Comparison of ENCODE assay signal across 12 cellular contexts in the genomic region with DNA sequence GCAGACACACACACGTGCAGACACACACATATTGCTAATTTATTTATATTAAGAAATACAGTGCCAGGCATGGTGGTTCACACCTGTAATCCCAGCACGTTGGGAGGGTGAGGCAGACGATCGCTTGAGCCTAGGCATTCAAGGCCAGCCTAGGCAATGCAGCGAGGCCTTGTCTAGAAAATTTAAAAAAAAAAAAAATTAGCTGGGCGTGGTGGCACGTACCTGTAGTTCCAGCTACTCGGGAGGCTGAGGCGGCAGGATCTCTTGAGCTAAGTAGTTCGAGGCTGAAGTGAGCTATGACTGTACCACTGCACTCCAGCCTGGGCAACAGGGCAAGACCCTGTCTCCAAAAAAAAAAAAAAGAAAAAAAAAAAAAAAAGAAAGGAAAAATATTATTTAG. TPM values are rescaled to one million over a fixed set of nuclear protein-coding genes. Genes with fewer than 3 reads are reported as not detected.
DNase-seq lines count a peak whose midpoint lies in the region; ATAC-seq and TF ChIP-seq lines count a peak whose summit lies in the region.
"Had no signal": no experiment of that assay in that cellular context is flagged by ENCODE, and none has a peak within 500 bp of the region (broad histone marks: within the 10 kb centered on the region; RNA-seq: fewer than 3 reads in every experiment).

No MANE protein-coding gene starts in this region.

- H3K36me3 ChIP-seq in BLaER1 treated with 17β-estradiol and CSF1 and Interleukin-3, amounts not matched to agents 10 nM and 100 nM, result peaks cover 0 to 6% (median 0%) of the 10 kb centered on the region in 11 experiments; a peak in 3 of 22 replicates
- H3K36me3 ChIP-seq in PC-3 (ENCODE audit: low read depth, low read length), result no peaks in the 10 kb centered on the region
- H3K36me3 ChIP-seq in esophagus (ENCODE audit: control insufficient read depth in 2 of 2, insufficient read depth in 2 of 2, low read length in 1 of 2), result no peaks in the 10 kb centered on the region
- H3K36me3 ChIP-seq in psoas muscle (ENCODE audit: insufficient read depth in 1 of 2, low read depth in 1 of 2), result no peaks in the 10 kb centered on the region
- no peaks in the 10 kb centered on the region for H3K36me3 ChIP-seq in right lobe of liver
- H3K36me3 ChIP-seq: ovary had no signal

- intact Hi-C loops in PC-3 (cut with micrococcal nuclease), result loop anchor here (1.0 to 5.0 kb wide), 3 partner anchors 14 to 47 kb away; partner anchors contain the start of gene ANXA4
- intact Hi-C loops in psoas muscle (cut with DNase I), result no loop called here
- intact Hi-C loops in right lobe of liver (cut with DNase I), result no loop called here

- no peaks in the 10 kb centered on the region for H3K9me2 ChIP-seq in PC-3 (replicated peaks; ENCODE audit: low read length)

- no peak for DNase-seq in PC-3
- no peak for DNase-seq in psoas muscle
- DNase-seq in NOMO-1 treated with DMSO at 0.1 percent for 48 hours (lab: John Stamatoyannopoulos, UW; ENCODE audit: unreplicated experiment), result no peak
- no peak for DNase-seq in right lobe of liver
- DNase-seq: CD4-positive, alpha-beta T cell; cortex of kidney; NCI-H1417; ovary had no signal

- CTCF ChIA-PET in PC-3 (lab: Charles Lee), result no interaction called here

- ATAC-seq in PC-3 (no peak), psoas muscle (peak in 2 of 4 donors; percentile 19 to 23), GM21619 (IDR thresholded peaks at IDR 0.05; ENCODE audit: unreplicated experiment) (no peak), right lobe of liver (no peak), GM18861 (IDR thresholded peaks at IDR 0.05; ENCODE audit: unreplicated experiment) (no peak)

- H2AFZ ChIP-seq in PC-3 (ENCODE audit: low read length), result no peak overlapping the region

- peaks cover 19 to 99% (median 47%) of the 10 kb centered on the region in 10 experiments for H3K4me1 ChIP-seq in BLaER1 treated with 17β-estradiol and CSF1 and Interleukin-3, amounts not matched to agents 10 nM and 100 nM
- H3K4me1 ChIP-seq in PC-3 (ENCODE audit: insufficient read depth, low read length), result peaks cover 68% of the 10 kb centered on the region
- peaks cover 3 to 12% of the 10 kb centered on the region in 2 donors for H3K4me1 ChIP-seq in esophagus (ENCODE audit: control insufficient read depth in 2 of 2, insufficient read depth in 2 of 2, low read length in 1 of 2)
- H3K4me1 ChIP-seq in psoas muscle, result peaks cover 70% of the 10 kb centered on the region
- H3K4me1 ChIP-seq in right lobe of liver, result peaks cover 3 to 36% (median 12%) of the 10 kb centered on the region in 4 donors

- peak overlapping the region in 2 of 11 experiments; percentile 59 to 66; a peak in 4 of 22 replicates for H3K9ac ChIP-seq in BLaER1 treated with 17β-estradiol and CSF1 and Interleukin-3, amounts not matched to agents 10 nM and 100 nM
- peak overlapping the region; percentile 23; the same call in 1 of the 2 replicates for H3K9ac ChIP-seq in PC-3 (ENCODE audit: low read length)

- no TSS peak for BruUV-seq in PC-3 (replicated peaks; lab: Mats Ljungman, UMichigan)

- H3K27me3 ChIP-seq in BLaER1 treated with 17β-estradiol and CSF1 and Interleukin-3, amounts not matched to agents 10 nM and 100 nM, result no peaks in the 10 kb centered on the region
- H3K27me3 ChIP-seq in PC-3 (ENCODE audit: low read length), result no peaks in the 10 kb centered on the region
- no peaks in the 10 kb centered on the region for H3K27me3 ChIP-seq in esophagus (ENCODE audit: control insufficient read depth in 1 of 2, insufficient read depth in 2 of 2, low read length in 2 of 2)
- no peaks in the 10 kb centered on the region for H3K27me3 ChIP-seq in psoas muscle (ENCODE audit: insufficient read depth in 3 of 3, low read length in 2 of 3)
- no peaks in the 10 kb centered on the region for H3K27me3 ChIP-seq in right lobe of liver
- H3K27me3 ChIP-seq: ovary had no signal

- TF ChIP-seq CTCF in PC-3 (conservative IDR thresholded peaks at IDR 0.05; ENCODE audit: low read depth, low read length) (no peak), psoas muscle (IDR thresholded peaks at IDR 0.05) (no peak), right lobe of liver (IDR thresholded peaks at IDR 0.05) (no peak)

- H3K79me2 ChIP-seq in PC-3 (ENCODE audit: low read length), result peaks cover 24% of the 10 kb centered on the region; the same call in 1 of the 2 replicates

- 77 to 79% methylated on average over 10 of the region's 10 CpGs for WGBS in esophagus, 2 donors
- WGBS in psoas muscle, 3 donors, result 77 to 83% (median 81%) methylated on average over 10 of the region's 10 CpGs
- whole genome bisulfite sequencing in right lobe of liver (ENCODE audit: insufficient coverage, low coverage, low lambda C conversion rate, missing lambda C conversion rate), result 97% methylated on average over 10 of the region's 10 CpGs

- peaks cover 0 to 4% (median 0%) of the 10 kb centered on the region in 11 experiments; a peak in 1 of 22 replicates for H4K20me1 ChIP-seq in BLaER1 treated with 17β-estradiol and CSF1 and Interleukin-3, amounts not matched to agents 10 nM and 100 nM
- H4K20me1 ChIP-seq in PC-3 (ENCODE audit: low read length), result no peaks in the 10 kb centered on the region

- no peak for TF ChIP-seq POLR2A in right lobe of liver (IDR thresholded peaks at IDR 0.05)

- H3F3A ChIP-seq in PC-3 (ENCODE audit: low read length, unreplicated experiment), result no peaks in the 10 kb centered on the region

- H3K9me3 ChIP-seq in BLaER1 treated with 17β-estradiol and CSF1 and Interleukin-3, amounts not matched to agents 10 nM and 100 nM (replicated peaks in 1 of 11), result peaks cover 0 to 11% (median 7%) of the 10 kb centered on the region in 11 experiments; a peak in 11 of 22 replicates
- H3K9me3 ChIP-seq in PC-3 (ENCODE audit: low read length) (no peaks in the 10 kb centered on the region), esophagus (ENCODE audit: control insufficient read depth in 2 of 2, insufficient read depth in 1 of 2, low read depth in 1 of 2, low read length in 1 of 2) (no peaks in the 10 kb centered on the region), psoas muscle (no peaks in the 10 kb centered on the region), right lobe of liver (no peaks in the 10 kb centered on the region)
- H3K9me3 ChIP-seq: ovary had no signal

- POLR2A ChIA-PET in PC-3 (lab: Charles Lee; ENCODE audit: unreplicated experiment), result no interaction called here

- H3K4me2 ChIP-seq in BLaER1 treated with 17β-estradiol and CSF1 and Interleukin-3, amounts not matched to agents 10 nM and 100 nM, result peak overlapping the region in 6 of 11 experiments; percentile 32 to 82 (median 76); a peak in 12 of 22 replicates
- H3K4me2 ChIP-seq in PC-3 (ENCODE audit: low read length), result peak overlapping the region; percentile 78; the same call in 1 of the 2 replicates

- no peak overlapping the region for H3K4me3 ChIP-seq in BLaER1 treated with 17β-estradiol and CSF1 and Interleukin-3, amounts not matched to agents 10 nM and 100 nM
- H3K4me3 ChIP-seq in PC-3 (ENCODE audit: low read length), result no peak overlapping the region; the same call in 1 of the 2 replicates
- H3K4me3 ChIP-seq in esophagus (ENCODE audit: low read depth in 1 of 2, low read length in 2 of 2), result no peak overlapping the region
- no peak overlapping the region for H3K4me3 ChIP-seq in psoas muscle
- no peak overlapping the region for H3K4me3 ChIP-seq in right lobe of liver
- H3K4me3 ChIP-seq: ovary had no signal

- peak overlapping the region in 6 of 11 experiments; percentile 61 to 86 (median 72); a peak in 10 of 22 replicates for H3K27ac ChIP-seq in BLaER1 treated with 17β-estradiol and CSF1 and Interleukin-3, amounts not matched to agents 10 nM and 100 nM
- H3K27ac ChIP-seq in PC-3 (ENCODE audit: low read length) (peak overlapping the region; percentile 91), esophagus (ENCODE audit: low read depth in 2 of 2, low read length in 1 of 2) (peak overlapping the region; percentile 86 to 88), psoas muscle (peak overlapping the region; percentile 92), right lobe of liver (no peak overlapping the region)
- H3K27ac ChIP-seq: ovary had no signal

RNA-seq across cellular contexts. Expression of gene ANXA4, which starts 28.8 kb away (rescaled TPM):
- total RNA-seq in PC-3 (2014; rRNA removed), result 43.3 and 51.1 TPM in 2 replicates
- polyA plus RNA-seq in esophagus, result 10 to 100 TPM; 25.7 to 57.0 TPM
- total RNA-seq in psoas muscle, result 10 to 100 TPM; 19.4 to 29.0 (median 23.4) TPM
- 10 to 100 TPM; 13.2 to 17.0 (median 13.2) TPM for polyA plus RNA-seq in psoas muscle
- total RNA-seq in right lobe of liver, result 100 to 1,000 TPM in 3 of 6 experiments, 10 to 100 TPM in 3; 53.5 to 173 (median 92.1) TPM

RNA-seq across cellular contexts. Expression of gene GMCL1, which starts 58.7 kb away (rescaled TPM):
- 12.7 TPM in 2 replicates for total RNA-seq in PC-3 (2014; rRNA removed)
- polyA plus RNA-seq in esophagus, result 1 to 10 TPM; 3.6 to 5.7 TPM
- total RNA-seq in psoas muscle, result 1 to 10 TPM; 3.0 to 4.1 (median 3.1) TPM
- polyA plus RNA-seq in psoas muscle, result 1 to 10 TPM; 1.3 to 2.9 (median 2.0) TPM
- total RNA-seq in right lobe of liver, result 10 to 100 TPM in 2 of 6 experiments, 1 to 10 TPM in 4; 5.8 to 11.4 (median 6.8) TPM

Comparison
In these comparisons a context has a peak if more than half of its experiments do, and no peak if none do; other contexts are left out.
1. H3K27ac ChIP-seq: peak in BLaER1 treated with 17β-estradiol and CSF1 and Interleukin-3, amounts not matched to agents 10 nM and 100 nM (6 of 11), PC-3 (single experiment), esophagus (2 of 2) and psoas muscle (single experiment); none in right lobe of liver (0 of 3).